In the genomic region with DNA sequence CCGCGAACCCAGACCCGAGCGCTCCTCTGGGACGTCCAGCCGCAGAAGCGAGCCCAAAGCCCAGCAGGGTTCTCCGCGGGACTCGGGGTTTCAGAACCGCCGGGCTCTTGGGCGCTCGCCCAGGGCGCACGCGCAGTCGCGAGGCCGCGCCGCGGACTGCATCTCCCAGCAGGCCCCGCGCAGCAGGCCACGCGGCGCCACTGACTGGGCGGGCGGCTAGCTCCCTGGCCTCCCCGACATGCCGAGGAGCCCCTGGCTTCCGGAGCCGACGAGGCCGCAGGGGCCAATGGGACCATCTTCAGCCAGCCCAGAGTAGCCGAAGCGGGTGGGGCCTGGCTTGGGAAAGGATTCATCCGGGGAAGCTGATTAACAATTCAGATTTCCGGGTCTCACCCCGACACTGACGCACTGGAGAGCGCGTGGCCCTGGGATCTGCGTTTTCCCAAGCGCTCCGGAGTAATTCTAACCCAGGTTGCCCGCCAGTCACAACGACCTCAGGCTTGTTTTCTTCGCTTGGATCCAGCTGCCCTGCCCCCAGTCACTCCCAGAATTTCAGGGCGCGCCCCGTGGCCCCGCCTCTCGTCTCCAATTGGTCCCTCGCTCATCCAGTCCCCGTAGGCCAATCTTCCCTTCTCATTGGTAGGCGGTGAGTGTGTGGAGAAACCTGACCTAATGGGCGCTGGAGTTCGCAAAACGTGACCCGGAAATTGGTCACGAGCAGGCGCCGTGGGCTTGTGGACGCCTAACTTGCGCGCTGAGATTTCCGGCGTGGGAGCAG, we compare ENCODE assay signal across 1 cellular context.
TF ChIP-seq lines count a peak whose summit lies in the region.

A gene (plus strand): TSS at position 745 of the 778 bp plus-strand sequence. CDS start 328 bp downstream, outside the sequence.

TF ChIP-seq in HepG2, 621 proteins besides CTCF, POLR2A, EP300 and RAD21 (continued from another document):
- TF ChIP-seq, protein P1, sequence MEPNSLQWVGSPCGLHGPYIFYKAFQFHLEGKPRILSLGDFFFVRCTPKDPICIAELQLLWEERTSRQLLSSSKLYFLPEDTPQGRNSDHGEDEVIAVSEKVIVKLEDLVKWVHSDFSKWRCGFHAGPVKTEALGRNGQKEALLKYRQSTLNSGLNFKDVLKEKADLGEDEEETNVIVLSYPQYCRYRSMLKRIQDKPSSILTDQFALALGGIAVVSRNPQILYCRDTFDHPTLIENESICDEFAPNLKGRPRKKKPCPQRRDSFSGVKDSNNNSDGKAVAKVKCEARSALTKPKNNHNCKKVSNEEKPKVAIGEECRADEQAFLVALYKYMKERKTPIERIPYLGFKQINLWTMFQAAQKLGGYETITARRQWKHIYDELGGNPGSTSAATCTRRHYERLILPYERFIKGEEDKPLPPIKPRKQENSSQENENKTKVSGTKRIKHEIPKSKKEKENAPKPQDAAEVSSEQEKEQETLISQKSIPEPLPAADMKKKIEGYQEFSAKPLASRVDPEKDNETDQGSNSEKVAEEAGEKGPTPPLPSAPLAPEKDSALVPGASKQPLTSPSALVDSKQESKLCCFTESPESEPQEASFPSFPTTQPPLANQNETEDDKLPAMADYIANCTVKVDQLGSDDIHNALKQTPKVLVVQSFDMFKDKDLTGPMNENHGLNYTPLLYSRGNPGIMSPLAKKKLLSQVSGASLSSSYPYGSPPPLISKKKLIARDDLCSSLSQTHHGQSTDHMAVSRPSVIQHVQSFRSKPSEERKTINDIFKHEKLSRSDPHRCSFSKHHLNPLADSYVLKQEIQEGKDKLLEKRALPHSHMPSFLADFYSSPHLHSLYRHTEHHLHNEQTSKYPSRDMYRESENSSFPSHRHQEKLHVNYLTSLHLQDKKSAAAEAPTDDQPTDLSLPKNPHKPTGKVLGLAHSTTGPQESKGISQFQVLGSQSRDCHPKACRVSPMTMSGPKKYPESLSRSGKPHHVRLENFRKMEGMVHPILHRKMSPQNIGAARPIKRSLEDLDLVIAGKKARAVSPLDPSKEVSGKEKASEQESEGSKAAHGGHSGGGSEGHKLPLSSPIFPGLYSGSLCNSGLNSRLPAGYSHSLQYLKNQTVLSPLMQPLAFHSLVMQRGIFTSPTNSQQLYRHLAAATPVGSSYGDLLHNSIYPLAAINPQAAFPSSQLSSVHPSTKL (CRISPR knock-in tag; IDR thresholded peaks at IDR 0.05) = 0 out of 2 replicates have a peak, but pooled peaks have one; percentile 33
- TF ChIP-seq ZBTB3 (CRISPR knock-in tag; IDR thresholded peaks at IDR 0.05; ENCODE audit: borderline replicate concordance, low read depth) = peak; percentile 71
- peak; percentile 38 for TF ChIP-seq IRF2 (CRISPR knock-in tag; IDR thresholded peaks at IDR 0.05)
- no peak for TF ChIP-seq MAFG (CRISPR knock-in tag; IDR thresholded peaks at IDR 0.05)
- TF ChIP-seq PAF1 (CRISPR knock-in tag; IDR thresholded peaks at IDR 0.05) = no peak
- peak; percentile 4 for TF ChIP-seq ZNF883 (CRISPR knock-in tag; IDR thresholded peaks at IDR 0.05; ENCODE audit: not compliant biosample characterization)
- TF ChIP-seq CENPX (CRISPR knock-in tag; IDR thresholded peaks at IDR 0.05) = no peak
- TF ChIP-seq, protein P2, sequence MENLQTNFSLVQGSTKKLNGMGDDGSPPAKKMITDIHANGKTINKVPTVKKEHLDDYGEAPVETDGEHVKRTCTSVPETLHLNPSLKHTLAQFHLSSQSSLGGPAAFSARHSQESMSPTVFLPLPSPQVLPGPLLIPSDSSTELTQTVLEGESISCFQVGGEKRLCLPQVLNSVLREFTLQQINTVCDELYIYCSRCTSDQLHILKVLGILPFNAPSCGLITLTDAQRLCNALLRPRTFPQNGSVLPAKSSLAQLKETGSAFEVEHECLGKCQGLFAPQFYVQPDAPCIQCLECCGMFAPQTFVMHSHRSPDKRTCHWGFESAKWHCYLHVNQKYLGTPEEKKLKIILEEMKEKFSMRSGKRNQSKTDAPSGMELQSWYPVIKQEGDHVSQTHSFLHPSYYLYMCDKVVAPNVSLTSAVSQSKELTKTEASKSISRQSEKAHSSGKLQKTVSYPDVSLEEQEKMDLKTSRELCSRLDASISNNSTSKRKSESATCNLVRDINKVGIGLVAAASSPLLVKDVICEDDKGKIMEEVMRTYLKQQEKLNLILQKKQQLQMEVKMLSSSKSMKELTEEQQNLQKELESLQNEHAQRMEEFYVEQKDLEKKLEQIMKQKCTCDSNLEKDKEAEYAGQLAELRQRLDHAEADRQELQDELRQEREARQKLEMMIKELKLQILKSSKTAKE (CRISPR knock-in tag; IDR thresholded peaks at IDR 0.05; ENCODE audit: borderline replicate concordance) = no peak
- TF ChIP-seq REPIN1 (CRISPR knock-in tag; IDR thresholded peaks at IDR 0.05; ENCODE audit: borderline replicate concordance, low read depth) = 0 out of 2 replicates have a peak, but pooled peaks have one; percentile 17
- TF ChIP-seq PPARG (CRISPR knock-in tag; conservative IDR thresholded peaks at IDR 0.05) = peak; percentile 31; the same call in 1 of the 2 replicates
- TF ChIP-seq ZFP36L1 (CRISPR knock-in tag; IDR thresholded peaks at IDR 0.05) = peak; percentile 60; the same call in 1 of the 2 replicates
- TF ChIP-seq, protein P3, sequence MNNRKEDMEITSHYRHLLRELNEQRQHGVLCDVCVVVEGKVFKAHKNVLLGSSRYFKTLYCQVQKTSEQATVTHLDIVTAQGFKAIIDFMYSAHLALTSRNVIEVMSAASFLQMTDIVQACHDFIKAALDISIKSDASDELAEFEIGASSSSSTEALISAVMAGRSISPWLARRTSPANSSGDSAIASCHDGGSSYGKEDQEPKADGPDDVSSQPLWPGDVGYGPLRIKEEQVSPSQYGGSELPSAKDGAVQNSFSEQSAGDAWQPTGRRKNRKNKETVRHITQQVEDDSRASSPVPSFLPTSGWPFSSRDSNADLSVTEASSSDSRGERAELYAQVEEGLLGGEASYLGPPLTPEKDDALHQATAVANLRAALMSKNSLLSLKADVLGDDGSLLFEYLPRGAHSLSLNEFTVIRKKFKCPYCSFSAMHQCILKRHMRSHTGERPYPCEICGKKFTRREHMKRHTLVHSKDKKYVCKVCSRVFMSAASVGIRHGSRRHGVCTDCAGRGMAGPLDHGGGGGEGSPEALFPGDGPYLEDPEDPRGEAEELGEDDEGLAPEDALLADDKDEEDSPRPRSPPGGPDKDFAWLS (CRISPR knock-in tag; IDR thresholded peaks at IDR 0.05; ENCODE audit: borderline replicate concordance) = no peak
- TF ChIP-seq, protein P4, sequence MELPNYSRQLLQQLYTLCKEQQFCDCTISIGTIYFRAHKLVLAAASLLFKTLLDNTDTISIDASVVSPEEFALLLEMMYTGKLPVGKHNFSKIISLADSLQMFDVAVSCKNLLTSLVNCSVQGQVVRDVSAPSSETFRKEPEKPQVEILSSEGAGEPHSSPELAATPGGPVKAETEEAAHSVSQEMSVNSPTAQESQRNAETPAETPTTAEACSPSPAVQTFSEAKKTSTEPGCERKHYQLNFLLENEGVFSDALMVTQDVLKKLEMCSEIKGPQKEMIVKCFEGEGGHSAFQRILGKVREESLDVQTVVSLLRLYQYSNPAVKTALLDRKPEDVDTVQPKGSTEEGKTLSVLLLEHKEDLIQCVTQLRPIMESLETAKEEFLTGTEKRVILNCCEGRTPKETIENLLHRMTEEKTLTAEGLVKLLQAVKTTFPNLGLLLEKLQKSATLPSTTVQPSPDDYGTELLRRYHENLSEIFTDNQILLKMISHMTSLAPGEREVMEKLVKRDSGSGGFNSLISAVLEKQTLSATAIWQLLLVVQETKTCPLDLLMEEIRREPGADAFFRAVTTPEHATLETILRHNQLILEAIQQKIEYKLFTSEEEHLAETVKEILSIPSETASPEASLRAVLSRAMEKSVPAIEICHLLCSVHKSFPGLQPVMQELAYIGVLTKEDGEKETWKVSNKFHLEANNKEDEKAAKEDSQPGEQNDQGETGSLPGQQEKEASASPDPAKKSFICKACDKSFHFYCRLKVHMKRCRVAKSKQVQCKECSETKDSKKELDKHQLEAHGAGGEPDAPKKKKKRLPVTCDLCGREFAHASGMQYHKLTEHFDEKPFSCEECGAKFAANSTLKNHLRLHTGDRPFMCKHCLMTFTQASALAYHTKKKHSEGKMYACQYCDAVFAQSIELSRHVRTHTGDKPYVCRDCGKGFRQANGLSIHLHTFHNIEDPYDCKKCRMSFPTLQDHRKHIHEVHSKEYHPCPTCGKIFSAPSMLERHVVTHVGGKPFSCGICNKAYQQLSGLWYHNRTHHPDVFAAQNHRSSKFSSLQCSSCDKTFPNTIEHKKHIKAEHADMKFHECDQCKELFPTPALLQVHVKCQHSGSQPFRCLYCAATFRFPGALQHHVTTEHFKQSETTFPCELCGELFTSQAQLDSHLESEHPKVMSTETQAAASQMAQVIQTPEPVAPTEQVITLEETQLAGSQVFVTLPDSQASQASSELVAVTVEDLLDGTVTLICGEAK (IDR thresholded peaks at IDR 0.05) = no peak
- TF ChIP-seq, protein P4 (CRISPR knock-in tag; IDR thresholded peaks at IDR 0.05) = no peak; the same call in 1 of the 2 replicates
